In the genomic region with DNA sequence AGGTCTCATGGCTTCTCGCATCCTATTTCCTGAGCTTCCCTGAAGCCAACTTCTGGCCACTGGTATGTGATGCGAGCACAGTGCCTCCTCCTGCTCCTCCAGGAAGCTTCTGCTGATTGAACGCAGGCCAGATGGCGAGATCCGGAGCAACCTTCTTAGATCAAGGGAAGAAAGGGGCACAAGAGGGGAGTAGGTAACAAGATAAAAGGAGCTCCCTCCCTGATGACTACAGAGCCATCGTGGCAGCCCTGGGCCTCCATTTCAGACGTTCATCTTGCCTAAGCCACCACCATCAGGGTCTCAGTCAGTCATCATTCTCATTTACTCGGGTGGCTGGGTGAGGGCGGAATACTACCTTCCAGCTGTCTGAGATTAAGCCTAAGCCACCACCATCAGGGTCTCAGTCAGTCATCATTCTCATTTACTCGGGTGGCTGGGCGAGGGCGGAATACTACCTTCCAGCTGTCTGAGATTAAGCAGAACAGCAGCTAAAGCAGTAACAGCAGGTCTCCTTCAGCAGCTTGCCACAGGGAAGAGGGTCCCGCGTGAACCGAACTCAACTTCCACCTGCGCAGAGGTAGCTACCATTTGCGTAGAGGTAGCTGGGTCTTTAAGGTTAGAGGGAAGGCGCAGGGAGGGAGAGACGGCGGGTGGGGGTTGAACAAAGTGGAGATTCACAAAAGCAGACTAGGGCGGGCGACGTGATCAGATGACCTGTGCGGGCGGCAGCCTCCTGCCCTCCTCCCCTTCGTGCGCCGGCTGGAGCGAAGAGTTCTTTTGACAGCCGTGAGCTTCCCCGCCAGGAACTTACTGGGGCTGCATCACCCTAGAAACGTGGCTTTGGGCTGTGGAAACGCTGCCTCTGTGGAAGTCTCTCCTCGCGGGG, we compare ENCODE assay signal across 7 cellular contexts. TPM values are rescaled to one million over a fixed set of nuclear protein-coding genes. Genes with fewer than 3 reads are reported as not detected.
DNase-seq lines count a peak whose midpoint lies in the region; ATAC-seq and TF ChIP-seq lines count a peak whose summit lies in the region.

No MANE protein-coding gene starts in this region.

- H3K27me3 ChIP-seq in mucosa of stomach (ENCODE audit: control insufficient read depth, insufficient read depth, low read length), result no peaks in the 10 kb centered on the region

- peaks cover 3% of the 10 kb centered on the region for H3K9me3 Mint-ChIP-seq in endothelial cell (ENCODE audit: unreplicated experiment)
- H3K9me3 Mint-ChIP-seq in stimulated activated effector memory CD8-positive, alpha-beta T cell treated with anti-CD3 and anti-CD28 coated beads, Interleukin-12 subunit alpha, Interleukin-12 subunit beta, amount 100 ng/mL, for 72 hours, result no peaks in the 10 kb centered on the region

- H3K9ac ChIP-seq in mucosa of stomach (ENCODE audit: low read length), result peak overlapping the region; percentile 99

- TF ChIP-seq POLR2A in GM18505 (IDR thresholded peaks at IDR 0.05; ENCODE audit: borderline replicate concordance, extremely low read depth, insufficient read depth, insufficient read length), result peak; percentile 80

- no peak for TF ChIP-seq CTCF in endothelial cell (IDR thresholded peaks at IDR 0.05; ENCODE audit: unreplicated experiment)

- peaks cover 43% of the 10 kb centered on the region for H3K4me1 ChIP-seq in mucosa of stomach (ENCODE audit: control insufficient read depth, insufficient read depth, low read length)

- ATAC-seq in GM18505 (IDR thresholded peaks at IDR 0.05; ENCODE audit: unreplicated experiment) (peak; percentile 52), HG02678 (IDR thresholded peaks at IDR 0.05; ENCODE audit: unreplicated experiment) (peak; percentile 42)
- peak; percentile 70 for ATAC-seq in stimulated activated effector memory CD8-positive, alpha-beta T cell treated with anti-CD3 and anti-CD28 coated beads, Interleukin-12 subunit alpha, Interleukin-12 subunit beta, amount 100 ng/mL, for 72 hours

- peak overlapping the region; percentile 86 for H3K27ac Mint-ChIP-seq in endothelial cell (ENCODE audit: unreplicated experiment)
- peak overlapping the region; percentile 96 for H3K27ac Mint-ChIP-seq in stimulated activated effector memory CD8-positive, alpha-beta T cell treated with anti-CD3 and anti-CD28 coated beads, Interleukin-12 subunit alpha, Interleukin-12 subunit beta, amount 100 ng/mL, for 72 hours

- DNase-seq in NCI-H2227 (lab: John Stamatoyannopoulos, UW; ENCODE audit: unreplicated experiment), result peak; percentile 57
- peak; percentile 36 to 57 for DNase-seq in activated CD8-positive, alpha-beta memory T cell treated with anti-CD3 and anti-CD28 coated beads for 4 hours (ENCODE audit: low read depth in 2 of 2)
- DNase-seq in endothelial cell (ENCODE audit: low spot score), result no peak
- DNase-seq in stimulated activated effector memory CD8-positive, alpha-beta T cell treated with anti-CD3 and anti-CD28 coated beads, Interleukin-12 subunit alpha, Interleukin-12 subunit beta, amount 100 ng/mL, for 72 hours (ENCODE audit: low spot score in 2 of 2), result peak in 1 of 2 donors; percentile 55

- peak overlapping the region; percentile 96 for H3K4me3 ChIP-seq in mucosa of stomach (ENCODE audit: low read length)

- H3K36me3 Mint-ChIP-seq in endothelial cell (ENCODE audit: low read depth, unreplicated experiment), result peaks cover 39% of the 10 kb centered on the region
- H3K36me3 Mint-ChIP-seq in stimulated activated effector memory CD8-positive, alpha-beta T cell treated with anti-CD3 and anti-CD28 coated beads, Interleukin-12 subunit alpha, Interleukin-12 subunit beta, amount 100 ng/mL, for 72 hours, result peaks cover 32% of the 10 kb centered on the region

- H3K36me3 ChIP-seq in mucosa of stomach (ENCODE audit: control insufficient read depth, insufficient read depth, low read length), result peaks cover 7% of the 10 kb centered on the region

- H3K27me3 Mint-ChIP-seq in endothelial cell (ENCODE audit: unreplicated experiment), result peaks cover 19% of the 10 kb centered on the region

- H3K4me3 Mint-ChIP-seq in endothelial cell (ENCODE audit: unreplicated experiment), result peak overlapping the region; percentile 92
- peak overlapping the region; percentile 94 for H3K4me3 Mint-ChIP-seq in stimulated activated effector memory CD8-positive, alpha-beta T cell treated with anti-CD3 and anti-CD28 coated beads, Interleukin-12 subunit alpha, Interleukin-12 subunit beta, amount 100 ng/mL, for 72 hours

- no peaks in the 10 kb centered on the region for H3K9me3 ChIP-seq in mucosa of stomach (ENCODE audit: control insufficient read depth, low read length)

- H3K4me1 Mint-ChIP-seq in endothelial cell (ENCODE audit: unreplicated experiment), result peaks cover 27% of the 10 kb centered on the region
- peaks cover 59% of the 10 kb centered on the region for H3K4me1 Mint-ChIP-seq in stimulated activated effector memory CD8-positive, alpha-beta T cell treated with anti-CD3 and anti-CD28 coated beads, Interleukin-12 subunit alpha, Interleukin-12 subunit beta, amount 100 ng/mL, for 72 hours

RNA-seq across cellular contexts. Expression of a gene that starts 27.9 kb away (rescaled TPM):
- total RNA-seq in endothelial cell (ENCODE audit: unreplicated experiment), result 115 TPM

RNA-seq across cellular contexts. Expression of a gene that starts 30.6 kb away (rescaled TPM):
- total RNA-seq in endothelial cell (ENCODE audit: unreplicated experiment), result 30.2 TPM
